ENCODE assay signal across 22 cellular contexts in the genomic region with DNA sequence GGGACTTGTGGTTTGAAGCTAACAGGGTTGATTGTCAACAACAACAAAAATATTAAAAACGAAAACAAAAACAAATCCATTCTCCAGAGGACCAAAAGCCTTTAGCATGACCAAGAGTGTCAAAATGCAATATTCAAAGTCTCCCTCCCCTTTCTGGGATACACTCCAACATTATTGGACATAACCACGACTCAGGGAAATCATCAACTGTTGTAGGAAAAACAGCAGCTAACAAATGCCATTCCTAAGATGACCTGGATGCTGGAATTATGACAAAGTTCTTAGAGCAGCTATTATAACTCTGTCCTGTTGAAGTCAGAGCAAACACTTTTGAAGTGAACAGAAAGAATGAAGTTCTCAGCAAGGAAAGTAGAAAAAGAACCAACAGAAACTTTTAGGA.
DNase-seq lines count a peak whose midpoint lies in the region; ATAC-seq, FAIRE-seq and TF ChIP-seq lines count a peak whose summit lies in the region.
"Had no signal": no experiment of that assay in that cellular context is flagged by ENCODE, and none has a peak within 500 bp of the region (broad histone marks: within the 10 kb centered on the region; RNA-seq: fewer than 3 reads in every experiment).

No MANE protein-coding gene starts in this region.

- FAIRE-seq in GM12878 (lab: Jason Lieb, UNC), result no peak
- FAIRE-seq: bronchial epithelial cell, islet of Langerhans had no signal

- intact Hi-C loops in GM12878 (cut with micrococcal nuclease; ENCODE audit: unreplicated experiment) (no loop called here), gastrocnemius medialis (cut with DNase I; ENCODE audit: low total_unique reads) (no loop called here)

- H3K4me3 Mint-ChIP-seq in T-helper 2 cell treated with Interferon-gamma antibody and Interleukin-4, amounts not matched to agents 5 μg/mL and 100 μg/mL, for 36 hours, result no peak overlapping the region
- H3K4me3 Mint-ChIP-seq: B cell had no signal

- ATAC-seq in GM12878 (no peak), GM18868 (IDR thresholded peaks at IDR 0.05; ENCODE audit: unreplicated experiment) (no peak), gastrocnemius medialis (no peak)

- TF ChIP-seq POLR2A in GM12878 (IDR thresholded peaks at IDR 0.05; ENCODE audit: low read depth, low read length) (no peak), gastrocnemius medialis (IDR thresholded peaks at IDR 0.05) (no peak)

- RAD21 ChIA-PET in GM12878 (lab: Charles Lee; ENCODE audit: unreplicated experiment), result no interaction called here

- H3K4me3 ChIP-seq in GM12878, result no peak overlapping the region
- no peak overlapping the region for H3K4me3 ChIP-seq in gastrocnemius medialis
- H3K4me3 ChIP-seq: skin epidermis had no signal

- H3K36me3 ChIP-seq in GM12878 (ENCODE audit: control insufficient read depth in 2 of 2, insufficient read depth in 2 of 2, low read length in 1 of 2), result no peaks in the 10 kb centered on the region
- H3K36me3 ChIP-seq in gastrocnemius medialis, result no peaks in the 10 kb centered on the region

- H3K79me2 ChIP-seq in GM12878 (ENCODE audit: control insufficient read depth, insufficient read depth, low read length), result no peaks in the 10 kb centered on the region

- TF ChIP-seq CTCF in GM12878 (IDR thresholded peaks at IDR 0.05 in 2 of 3, conservative IDR thresholded peaks at IDR 0.05 in 1 of 3; ENCODE audit: control insufficient read depth in 2 of 3, extremely low read depth in 1 of 3, insufficient read depth in 1 of 3, low read depth in 3 of 3, low read length in 3 of 3) (no peak), gastrocnemius medialis (IDR thresholded peaks at IDR 0.05 in 4 of 5, conservative IDR thresholded peaks at IDR 0.05 in 1 of 5) (no peak)

- SMC1A ChIA-PET in GM12878 (lab: Charles Lee; ENCODE audit: uncharacterized antibody, unreplicated experiment), result no interaction called here

- no peak for TF ChIP-seq EP300 in GM12878 (IDR thresholded peaks at IDR 0.05; ENCODE audit: borderline replicate concordance in 1 of 2, control insufficient read depth in 1 of 2, low read depth in 2 of 2, low read length in 2 of 2)

- WGBS in GM12878 (ENCODE audit: insufficient coverage, insufficient replicate concordance, low lambda C conversion rate, missing lambda C conversion rate), result 68% methylated on average over 2 of the region's 2 CpGs

- POLR2A ChIA-PET in GM12878 (lab: Charles Lee), result no interaction called here

- no peaks in the 10 kb centered on the region for H4K20me1 ChIP-seq in GM12878 (ENCODE audit: control insufficient read depth, insufficient read depth)

- peaks cover 26% of the 10 kb centered on the region for H3K36me3 Mint-ChIP-seq in T-helper 2 cell treated with Interferon-gamma antibody and Interleukin-4, amounts not matched to agents 5 μg/mL and 100 μg/mL, for 36 hours (ENCODE audit: low read depth)

- H3K9me3 Mint-ChIP-seq in T-helper 2 cell treated with Interferon-gamma antibody and Interleukin-4, amounts not matched to agents 5 μg/mL and 100 μg/mL, for 36 hours, result peaks cover 8% of the 10 kb centered on the region

- TF ChIP-seq RAD21 in GM12878 (IDR thresholded peaks at IDR 0.05; ENCODE audit: insufficient read depth, low read depth, low read length), result no peak

- DNase-seq in AG08395 (ENCODE audit: low spot score) (peak; percentile 70), H4 (ENCODE audit: low spot score) (peak; percentile 13), GM12878 (ENCODE audit: low read depth, low spot score) (no peak), kidney tubule cell (ENCODE audit: low spot score) (peak; percentile 35), gastrocnemius medialis (no peak), foreskin melanocyte (no peak)
- no peak for DNase-seq in T-helper 2 cell treated with Interferon-gamma antibody and Interleukin-4, amounts not matched to agents 5 μg/mL and 100 μg/mL, for 36 hours (ENCODE audit: low spot score)
- DNase-seq: activated CD4-positive, alpha-beta T cell treated with anti-CD3 and anti-CD28 coated beads for 1 hour; activated CD8-positive, alpha-beta memory T cell treated with anti-CD3 and anti-CD28 coated beads, Interleukin-2, amount 50 U/mL, for 48 hours; activated naive CD4-positive, alpha-beta T cell; head of caudate nucleus; KG1; midbrain; NCI-H1417 treated with DMSO at 0.1 percent for 48 hours; nucleus accumbens; T1000 had no signal

- H3K27me3 ChIP-seq in GM12878 (replicated peaks in 1 of 2; ENCODE audit: control insufficient read depth in 2 of 2, insufficient read depth in 2 of 2, low read length in 1 of 2) (no peaks in the 10 kb centered on the region), gastrocnemius medialis (no peaks in the 10 kb centered on the region)

- no peak overlapping the region for H3K27ac Mint-ChIP-seq in T-helper 2 cell treated with Interferon-gamma antibody and Interleukin-4, amounts not matched to agents 5 μg/mL and 100 μg/mL, for 36 hours
- H3K27ac Mint-ChIP-seq: B cell had no signal

- in situ Hi-C loops in GM12878 (cut with MboI), result no loop called here
- in situ Hi-C loops in gastrocnemius medialis (cut with MboI; ENCODE audit: low sequenced_read_pairs in 4 of 4), result no loop called here

- no peak overlapping the region for H3K9ac ChIP-seq in GM12878 (ENCODE audit: control insufficient read depth, insufficient read depth, low read length)

- H3K4me1 ChIP-seq in GM12878 (ENCODE audit: control insufficient read depth, insufficient read depth, low read length) (no peaks in the 10 kb centered on the region), gastrocnemius medialis (peaks cover 0 to 4% of the 10 kb centered on the region in 2 donors)

- H3K9me3 ChIP-seq in GM12878 (replicated peaks; ENCODE audit: control insufficient read depth, insufficient read depth, low read length) (peaks cover 3% of the 10 kb centered on the region; the same call in 2 of the 3 replicates), gastrocnemius medialis (no peaks in the 10 kb centered on the region)

- H3K27ac ChIP-seq in GM12878 (ENCODE audit: control insufficient read depth, insufficient read depth), result no peak overlapping the region
- no peak overlapping the region for H3K27ac ChIP-seq in gastrocnemius medialis
- H3K27ac ChIP-seq: HL-60, skin epidermis had no signal

- H3K4me2 ChIP-seq in GM12878 (ENCODE audit: control insufficient read depth, insufficient read depth), result no peak overlapping the region

- no peaks in the 10 kb centered on the region for H3K27me3 Mint-ChIP-seq in T-helper 2 cell treated with Interferon-gamma antibody and Interleukin-4, amounts not matched to agents 5 μg/mL and 100 μg/mL, for 36 hours (ENCODE audit: low read depth)
- H3K27me3 Mint-ChIP-seq: B cell had no signal

- CTCF ChIA-PET in GM12878 (lab: Yijun Ruan, JAX), result no interaction called here

- H2AFZ ChIP-seq in GM12878 (ENCODE audit: control insufficient read depth, low read depth, low read length), result no peak overlapping the region

- BruUV-seq in GM12878 (replicated peaks; lab: Mats Ljungman, UMichigan), result TSS peak; percentile 32

- peaks cover 6% of the 10 kb centered on the region for H3K4me1 Mint-ChIP-seq in T-helper 2 cell treated with Interferon-gamma antibody and Interleukin-4, amounts not matched to agents 5 μg/mL and 100 μg/mL, for 36 hours (ENCODE audit: low read depth)
- H3K4me1 Mint-ChIP-seq: B cell had no signal

TF ChIP-seq in GM12878, 131 proteins besides CTCF, POLR2A, EP300 and RAD21:
- TF ChIP-seq NFXL1 (IDR thresholded peaks at IDR 0.05; ENCODE audit: borderline replicate concordance), result no peak

Comparison
In these comparisons a context has a peak if more than half of its experiments do, and no peak if none do; other contexts are left out.
1. DNase-seq: peak in AG08395 (single experiment), H4 (single experiment) and kidney tubule cell (single experiment); none in GM12878 (single experiment), gastrocnemius medialis (0 of 2), foreskin melanocyte (single experiment) and T-helper 2 cell treated with Interferon-gamma antibody and Interleukin-4, amounts not matched to agents 5 μg/mL and 100 μg/mL, for 36 hours (single experiment).